ENCODE assay signal across 8 cellular contexts in the genomic region with DNA sequence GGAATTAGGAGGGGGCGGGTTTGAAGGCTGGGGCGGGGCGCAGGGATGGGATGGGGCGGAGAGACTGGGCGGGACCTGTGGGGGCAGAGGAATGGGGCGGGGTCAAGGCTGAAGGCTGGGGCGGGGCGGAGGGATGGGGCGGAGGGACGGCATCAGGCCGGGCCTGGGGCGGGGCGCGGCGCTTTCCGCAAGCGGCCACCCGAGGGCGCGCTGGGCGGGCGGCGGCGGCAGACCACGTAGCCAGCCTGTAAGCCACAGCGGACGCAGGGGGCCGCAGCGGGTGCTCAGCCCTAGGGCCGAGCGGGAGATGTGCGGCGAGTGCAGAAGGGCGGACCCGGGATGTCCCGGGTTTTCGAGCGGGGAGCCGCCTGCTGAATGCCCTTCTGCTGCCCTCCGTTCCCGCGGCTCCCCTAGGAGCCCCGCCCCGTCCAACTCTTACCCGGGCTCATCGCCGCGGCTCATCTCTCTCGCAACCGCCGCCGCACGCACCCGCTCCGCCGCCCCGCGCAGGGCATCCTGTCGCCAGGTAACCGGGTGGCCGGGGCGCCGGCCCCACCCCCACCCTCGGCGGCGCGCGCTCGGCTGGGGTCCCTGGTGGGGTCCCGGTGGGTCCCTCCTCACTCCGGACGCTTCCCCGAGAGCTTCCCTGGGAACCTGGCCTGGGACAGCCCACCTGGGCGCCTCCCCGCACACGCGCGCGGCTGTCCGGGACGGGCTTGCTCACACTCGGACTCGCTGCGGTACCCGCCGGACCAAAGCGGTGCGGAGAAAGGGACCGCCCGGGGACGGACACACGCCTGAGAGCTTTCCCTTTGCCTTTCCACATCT. TPM values are rescaled to one million over a fixed set of nuclear protein-coding genes. Genes with fewer than 3 reads are reported as not detected.
DNase-seq lines count a peak whose midpoint lies in the region; ATAC-seq and TF ChIP-seq lines count a peak whose summit lies in the region.

CCDC110 (minus strand) TSS at position 499 of the 828 bp plus-strand sequence; CDS start at position 449, 50 bp downstream.

- no peaks in the 10 kb centered on the region for H3K79me2 ChIP-seq in neural cell (replicated peaks; ENCODE audit: insufficient read depth, low read length)

- peak within 1 kb of the TSS; percentile 94 for H3K4me2 ChIP-seq in neural cell (ENCODE audit: low read length)

- peak within 1 kb of the TSS; percentile 69 for H3K9ac ChIP-seq in neural cell (ENCODE audit: low read length)

- H3K27ac ChIP-seq in neural cell (ENCODE audit: low read length): no peak within 1 kb of the TSS

- H3K36me3 ChIP-seq in neural cell (ENCODE audit: insufficient read depth, low read length): no peaks in the 10 kb centered on the region

- H4K20me1 ChIP-seq in neural cell (ENCODE audit: insufficient read depth): no peaks in the 10 kb centered on the region

- peak; percentile 91 for ATAC-seq in GM21529 (IDR thresholded peaks at IDR 0.05; ENCODE audit: unreplicated experiment)

- H3K9me2 ChIP-seq in neural cell (ENCODE audit: insufficient read depth, low read length): no peaks in the 10 kb centered on the region

- H3K4me3 ChIP-seq in fibroblast of the aortic adventitia (ENCODE audit: low read depth, low read length) (peak within 1 kb of the TSS; percentile 75), neural cell (ENCODE audit: low read length) (peak within 1 kb of the TSS; percentile 86)

- H3K4me1 Mint-ChIP-seq in stimulated activated naive CD8-positive, alpha-beta T cell treated with anti-CD3 and anti-CD28 coated beads, Interleukin-15, Interleukin-2, amounts not matched to agents 100 ng/mL and 50 ng/mL, for 24 hours (ENCODE audit: low read depth): peaks cover 10% of the 10 kb centered on the region

- peak within 1 kb of the TSS; percentile 48 for H3K27ac Mint-ChIP-seq in stimulated activated naive CD8-positive, alpha-beta T cell treated with anti-CD3 and anti-CD28 coated beads, Interleukin-15, Interleukin-2, amounts not matched to agents 100 ng/mL and 50 ng/mL, for 24 hours

- H3K9me3 ChIP-seq in neural cell (ENCODE audit: low read length): no peaks in the 10 kb centered on the region

- H3K9me3 Mint-ChIP-seq in stimulated activated naive CD8-positive, alpha-beta T cell treated with anti-CD3 and anti-CD28 coated beads, Interleukin-15, Interleukin-2, amounts not matched to agents 100 ng/mL and 50 ng/mL, for 24 hours: no peaks in the 10 kb centered on the region

- peak within 1 kb of the TSS; percentile 52 for H2AFZ ChIP-seq in neural cell (ENCODE audit: low read depth, low read length)

- peak; percentile 55 for TF ChIP-seq RAD21 in neural cell (conservative IDR thresholded peaks at IDR 0.05)

- DNase-seq in DMS53 (lab: John Stamatoyannopoulos, UW) (peak; percentile 92), HuH-7.5 (ENCODE audit: low spot score) (peak; percentile 41), RPMI7951 (ENCODE audit: low read depth) (peak; percentile 83), fibroblast of the aortic adventitia (ENCODE audit: low read depth) (peak; percentile 97)
- DNase-seq in activated T-helper 9 cell treated with anti-CD3 and anti-CD28 coated beads, Interleukin-2, amount 50 U/mL, for 16 hours (ENCODE audit: low read depth): peak; percentile 92

- H3F3A ChIP-seq in neural cell (ENCODE audit: insufficient read depth, low read length, poor library complexity, severe bottlenecking): peaks cover 3% of the 10 kb centered on the region

- no peak for TF ChIP-seq EP300 in neural cell (conservative IDR thresholded peaks at IDR 0.05; ENCODE audit: poor library complexity, severe bottlenecking)

- TF ChIP-seq CTCF in fibroblast of the aortic adventitia (IDR thresholded peaks at IDR 0.05; ENCODE audit: insufficient read depth, low read length): peak; percentile 53
- peak; percentile 76 for TF ChIP-seq CTCF in neural cell (IDR thresholded peaks at IDR 0.05; ENCODE audit: poor library complexity, severe bottlenecking)

- peaks cover 27% of the 10 kb centered on the region for H3K27me3 Mint-ChIP-seq in stimulated activated naive CD8-positive, alpha-beta T cell treated with anti-CD3 and anti-CD28 coated beads, Interleukin-15, Interleukin-2, amounts not matched to agents 100 ng/mL and 50 ng/mL, for 24 hours

- peak within 1 kb of the TSS; percentile 85 for H3K4me3 Mint-ChIP-seq in stimulated activated naive CD8-positive, alpha-beta T cell treated with anti-CD3 and anti-CD28 coated beads, Interleukin-15, Interleukin-2, amounts not matched to agents 100 ng/mL and 50 ng/mL, for 24 hours

- no peaks in the 10 kb centered on the region for H3K36me3 Mint-ChIP-seq in stimulated activated naive CD8-positive, alpha-beta T cell treated with anti-CD3 and anti-CD28 coated beads, Interleukin-15, Interleukin-2, amounts not matched to agents 100 ng/mL and 50 ng/mL, for 24 hours (ENCODE audit: low read depth)

- H3K27me3 ChIP-seq in neural cell (ENCODE audit: insufficient read depth, low read depth, low read length): no peaks in the 10 kb centered on the region

TF ChIP-seq in neural cell, 6 proteins besides CTCF, POLR2A, EP300 and RAD21:
- TF ChIP-seq POLR2AphosphoS5 (IDR thresholded peaks at IDR 0.05): peak; percentile 27
- peak; percentile 61 for TF ChIP-seq MXI1 (conservative IDR thresholded peaks at IDR 0.05; ENCODE audit: poor library complexity, severe bottlenecking)
- no peak for TF ChIP-seq EZH2 (IDR thresholded peaks at IDR 0.05; ENCODE audit: borderline replicate concordance, insufficient read depth, low read length, poor library complexity, severe bottlenecking)
- no peak for TF ChIP-seq REST (IDR thresholded peaks at IDR 0.05; ENCODE audit: borderline replicate concordance)
- TF ChIP-seq SMC3 (conservative IDR thresholded peaks at IDR 0.05; ENCODE audit: poor library complexity): peak; percentile 68
TF ChIP-seq in neural cell: peak in this region for 3.

RNA-seq across cellular contexts. Expression of gene CCDC110, which starts in this region (rescaled TPM):
- total RNA-seq in RPMI7951 (2014; rRNA removed; shearing (Covaris generic)): 1.2 and 3.3 TPM in 2 replicates
- 4.2 and 5.4 TPM in 2 replicates for total RNA-seq in fibroblast of the aortic adventitia (ENCODE audit: low replicate concordance)
- 0.21 TPM in 1 of 2 replicates, not detected in the other for polyA plus RNA-seq in neural cell
- 0.24 TPM in 1 of 2 replicates, not detected in the other for polyA minus RNA-seq in neural cell

Comparison
In these comparisons a context has a peak if more than half of its experiments do, and no peak if none do; other contexts are left out.
1. DNase-seq: peak in every context shown above with its lines; median percentile 97 in fibroblast of the aortic adventitia; 92 in DMS53; 92 in activated T-helper 9 cell treated with anti-CD3 and anti-CD28 coated beads, Interleukin-2, amount 50 U/mL, for 16 hours; 83 in RPMI7951; 41 in HuH-7.5.